In the genomic region with DNA sequence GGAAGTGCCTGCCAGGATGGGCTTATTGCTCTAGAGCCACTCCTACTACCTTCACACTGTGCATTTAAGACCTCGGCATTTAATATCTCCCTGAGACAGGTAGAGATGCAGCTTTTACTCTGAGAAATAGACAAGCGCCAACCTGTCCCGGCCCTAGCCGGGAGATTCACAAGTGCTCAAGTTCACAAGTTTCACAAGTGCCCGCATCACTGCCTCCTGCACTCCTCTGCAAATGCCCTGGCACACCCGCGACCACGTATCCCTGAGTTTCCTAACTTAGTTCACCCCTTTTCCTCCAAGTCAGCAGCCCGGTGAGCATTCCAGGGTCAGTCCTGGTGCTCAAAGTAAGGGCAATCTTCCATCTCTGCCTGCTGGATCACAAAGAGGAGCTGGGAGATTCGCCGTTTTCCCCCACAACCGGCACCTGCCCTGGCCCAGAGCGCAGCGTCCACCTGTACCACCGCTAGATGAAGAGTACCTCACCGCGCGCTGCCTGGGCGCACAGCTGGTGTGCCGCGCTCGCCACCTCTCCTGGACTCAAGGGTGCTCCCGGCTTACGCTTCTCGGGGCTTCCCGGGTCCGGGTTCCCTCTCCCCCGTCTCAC, we compare ENCODE assay signal across 10 cellular contexts. TPM values are rescaled to one million over a fixed set of nuclear protein-coding genes. Genes with fewer than 3 reads are reported as not detected.
A peak's percentile ranks its signal among the peaks of the same experiment; 100 is the strongest.
DNase-seq lines count a peak whose midpoint lies in the region; ATAC-seq, FAIRE-seq and TF ChIP-seq lines count a peak whose summit lies in the region.
"Had no signal": no experiment of that assay in that cellular context is flagged by ENCODE, and none has a peak within 500 bp of the region (broad histone marks: within the 10 kb centered on the region; RNA-seq: fewer than 3 reads in every experiment).

No MANE protein-coding gene starts in this region.

- TF ChIP-seq EP300 in A549 (IDR thresholded peaks at IDR 0.05): no peak

- H3K4me1 ChIP-seq in A549 (no peaks in the 10 kb centered on the region), HUES64 (ENCODE audit: insufficient read depth, low read length) (peaks cover 4% of the 10 kb centered on the region; the same call in 1 of the 2 replicates), muscle layer of colon (ENCODE audit: insufficient read depth, low read length) (peaks cover 5% of the 10 kb centered on the region), Karpas-422 (ENCODE audit: low read length) (no peaks in the 10 kb centered on the region)

- DNase-seq in A549 (ENCODE audit: low read depth in 1 of 2, low spot score in 1 of 2) (no peak), A172 (ENCODE audit: low spot score) (no peak), hypothalamus (lab: John Stamatoyannopoulos, UW) (no peak), Karpas-422 (no peak)
- DNase-seq: GF-D8 had no signal

- H3K9me3 ChIP-seq in A549 (no peaks in the 10 kb centered on the region), HUES64 (ENCODE audit: insufficient read depth, low read depth, low read length) (no peaks in the 10 kb centered on the region), muscle layer of colon (ENCODE audit: low read length) (no peaks in the 10 kb centered on the region), Karpas-422 (ENCODE audit: low read length) (no peaks in the 10 kb centered on the region)

- no peaks in the 10 kb centered on the region for H3K9me2 ChIP-seq in Karpas-422 (replicated peaks; ENCODE audit: insufficient read depth, low read length)

- no peak overlapping the region for H3K27ac ChIP-seq in A549
- no peak overlapping the region for H3K27ac ChIP-seq in HUES64 (ENCODE audit: low read depth, low read length)
- no peak overlapping the region for H3K27ac ChIP-seq in muscle layer of colon (ENCODE audit: low read depth, low read length)
- no peak overlapping the region for H3K27ac ChIP-seq in Karpas-422 (ENCODE audit: low read length)

- TF ChIP-seq RAD21 in A549 (conservative IDR thresholded peaks at IDR 0.05 in 1 of 2, IDR thresholded peaks at IDR 0.05 in 1 of 2): no peak

- TF ChIP-seq POLR2A in A549 (IDR thresholded peaks at IDR 0.05; ENCODE audit: low read length): no peak

- H3K4me3 ChIP-seq in A549 (peak overlapping the region; percentile 34; the same call in 2 of the 3 replicates), HUES64 (ENCODE audit: low read length) (peak overlapping the region; percentile 49), muscle layer of colon (ENCODE audit: low read depth in 1 of 2, low read length in 2 of 2) (peak overlapping the region; percentile 50 to 52), Karpas-422 (ENCODE audit: low read length) (no peak overlapping the region)

- H3K27me3 ChIP-seq in HUES64 (ENCODE audit: insufficient read depth, low read length) (peaks cover 79% of the 10 kb centered on the region), muscle layer of colon (ENCODE audit: control insufficient read depth in 1 of 2, insufficient read depth in 2 of 2, low read length in 2 of 2) (peaks cover 36 to 38% of the 10 kb centered on the region in 2 donors), Karpas-422 (ENCODE audit: low read length) (no peaks in the 10 kb centered on the region)

- ATAC-seq in A549: peak in 1 of 2 experiments; percentile 75; a peak in 4 of 6 replicates
- ATAC-seq in esophagus mucosa: peak; percentile 82
- ATAC-seq in GM19351 (IDR thresholded peaks at IDR 0.05; ENCODE audit: unreplicated experiment): no peak

- no peak overlapping the region for H2AFZ ChIP-seq in Karpas-422 (ENCODE audit: low read length)

- CTCF ChIA-PET in A549 (lab: Yijun Ruan, JAX): interaction anchor here (0.8 to 1.1 kb wide), 2 partner anchors 17 to 153 kb away, joined by 3 read pairs; no protein-coding TSS in a partner anchor

- H3K36me3 ChIP-seq in HUES64 (ENCODE audit: insufficient read depth, low read length): no peaks in the 10 kb centered on the region
- no peaks in the 10 kb centered on the region for H3K36me3 ChIP-seq in muscle layer of colon (ENCODE audit: insufficient read depth, low read length)
- no peaks in the 10 kb centered on the region for H3K36me3 ChIP-seq in Karpas-422 (ENCODE audit: insufficient read depth, low read length)

- no peak for TF ChIP-seq CTCF in A549 (IDR thresholded peaks at IDR 0.05)

- no peak for FAIRE-seq in A549 (lab: Jason Lieb, UNC)

- H3K9ac ChIP-seq in HUES64 (ENCODE audit: low read depth, low read length): no peak overlapping the region
- no peak overlapping the region for H3K9ac ChIP-seq in muscle layer of colon (ENCODE audit: low read length)
- no peak overlapping the region for H3K9ac ChIP-seq in Karpas-422 (ENCODE audit: low read length)

- POLR2A ChIA-PET in A549 (lab: Yijun Ruan, JAX): no interaction called here

- H4K20me1 ChIP-seq in Karpas-422 (ENCODE audit: insufficient read depth, low read depth, low read length): no peaks in the 10 kb centered on the region

- WGBS in A549 (ENCODE audit: missing lambda C conversion rate): 35% methylated on average over 26 of the region's 28 CpGs
- 11% methylated on average over 28 of the region's 28 CpGs for WGBS in HUES64

- H3K4me2 ChIP-seq in A549 (peak overlapping the region; percentile 74), Karpas-422 (ENCODE audit: low read depth, low read length, poor library complexity, severe bottlenecking) (no peak overlapping the region)

- no peaks in the 10 kb centered on the region for H3K79me2 ChIP-seq in Karpas-422 (ENCODE audit: low read length)

TF ChIP-seq in A549, 52 proteins besides CTCF, POLR2A, EP300 and RAD21:
- TF ChIP-seq, protein P1, sequence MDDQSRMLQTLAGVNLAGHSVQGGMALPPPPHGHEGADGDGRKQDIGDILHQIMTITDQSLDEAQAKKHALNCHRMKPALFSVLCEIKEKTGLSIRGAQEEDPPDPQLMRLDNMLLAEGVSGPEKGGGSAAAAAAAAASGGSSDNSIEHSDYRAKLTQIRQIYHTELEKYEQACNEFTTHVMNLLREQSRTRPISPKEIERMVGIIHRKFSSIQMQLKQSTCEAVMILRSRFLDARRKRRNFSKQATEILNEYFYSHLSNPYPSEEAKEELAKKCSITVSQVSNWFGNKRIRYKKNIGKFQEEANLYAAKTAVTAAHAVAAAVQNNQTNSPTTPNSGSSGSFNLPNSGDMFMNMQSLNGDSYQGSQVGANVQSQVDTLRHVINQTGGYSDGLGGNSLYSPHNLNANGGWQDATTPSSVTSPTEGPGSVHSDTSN (IDR thresholded peaks at IDR 0.05): no peak
- TF ChIP-seq MAZ (IDR thresholded peaks at IDR 0.05; ENCODE audit: borderline replicate concordance, low read depth, low read length): no peak
- no peak for TF ChIP-seq HOXB5 (CRISPR knock-in tag; IDR thresholded peaks at IDR 0.05)
- TF ChIP-seq NPAS2 (CRISPR knock-in tag; IDR thresholded peaks at IDR 0.05; ENCODE audit: borderline replicate concordance): no peak
- no peak for TF ChIP-seq ZC3H11A (IDR thresholded peaks at IDR 0.05)
- no peak for TF ChIP-seq FOSB (CRISPR knock-in tag; IDR thresholded peaks at IDR 0.05)
- TF ChIP-seq CBX2 (IDR thresholded peaks at IDR 0.05; ENCODE audit: borderline replicate concordance, low read depth): no peak
- no peak for TF ChIP-seq JUN (IDR thresholded peaks at IDR 0.05)
- TF ChIP-seq MAFK (IDR thresholded peaks at IDR 0.05; ENCODE audit: partially characterized antibody): no peak
- TF ChIP-seq ZFP36 (IDR thresholded peaks at IDR 0.05; ENCODE audit: borderline replicate concordance, partially characterized antibody): no peak
- TF ChIP-seq PHF8 (IDR thresholded peaks at IDR 0.05; ENCODE audit: borderline replicate concordance, low read depth): no peak

RNA-seq across cellular contexts. Expression of a gene that starts 5.0 kb away (rescaled TPM):
- polyA plus RNA-seq in A549 (2011; rRNA removed) (0.09 TPM in 1 of 2 replicates, not detected in the other), A549 (2017; fragmentation: RNase III; extraction: RNeasy Plus Mini Kit Qiagen cat#74134 plus additional on column Dnase treatment) (0.03 to 0.30 TPM in 2 of 3 replicates, not detected in the other)
- not detected in 2 replicates for polyA plus RNA-seq in A549 (2012; cell fraction: cytosol; rRNA removed)
- 0.02 TPM in 1 of 2 replicates, not detected in the other for polyA plus RNA-seq in A549 (2012; cell fraction: nucleus; rRNA removed)
- not detected in 2 replicates for polyA minus RNA-seq in A549 (2011; rRNA and poly(A)+ RNA removed)
- 1.9 TPM for polyA plus RNA-seq in HUES64 (2013, experiment 1 of 2)
- polyA plus RNA-seq in HUES64 (2013, experiment 2 of 2): 2.7 TPM
- total RNA-seq in esophagus mucosa: 2.4 TPM
- 1.5 and 1.7 TPM in 2 replicates for total RNA-seq in A172 (2014; rRNA removed; shearing (Covaris generic))
- not detected in 2 replicates for total RNA-seq in Karpas-422 (2014; rRNA removed; shearing (Covaris generic); ENCODE audit: low replicate concordance)
- total RNA-seq: SK-MEL-5 had no signal
